7 cellular contexts compared by ENCODE assay signal in genomic region chr7:102415685-102416225, GRCh38. TPM values are rescaled to one million over a fixed set of nuclear protein-coding genes. Genes with fewer than 3 reads are reported as not detected.
DNase-seq lines count a peak whose midpoint lies in the region; ATAC-seq and TF ChIP-seq lines count a peak whose summit lies in the region.

No MANE protein-coding gene starts in this region.

- peak overlapping the region; percentile 94 to 95 for H3K27ac Mint-ChIP-seq in stimulated activated naive CD8-positive, alpha-beta T cell treated with anti-CD3 and anti-CD28 coated beads, Interleukin-15, amount 100 ng/mL, for 72 hours

- H3K4me3 Mint-ChIP-seq in stimulated activated naive CD8-positive, alpha-beta T cell treated with anti-CD3 and anti-CD28 coated beads, Interleukin-15, amount 100 ng/mL, for 72 hours, result peak overlapping the region; percentile 84 to 85

- H3K4me1 Mint-ChIP-seq in stimulated activated naive CD8-positive, alpha-beta T cell treated with anti-CD3 and anti-CD28 coated beads, Interleukin-15, amount 100 ng/mL, for 72 hours, result peaks cover 67% of the 10 kb centered on the region

- no peaks in the 10 kb centered on the region for H3K27me3 Mint-ChIP-seq in stimulated activated naive CD8-positive, alpha-beta T cell treated with anti-CD3 and anti-CD28 coated beads, Interleukin-15, amount 100 ng/mL, for 72 hours

- ATAC-seq in GM21825 (IDR thresholded peaks at IDR 0.05; ENCODE audit: unreplicated experiment), result peak; percentile 52
- peak; percentile 94 for ATAC-seq in stimulated activated naive CD8-positive, alpha-beta T cell treated with anti-CD3 and anti-CD28 coated beads, Interleukin-15, amount 100 ng/mL, for 72 hours

- no peaks in the 10 kb centered on the region for H3K9me3 Mint-ChIP-seq in stimulated activated naive CD8-positive, alpha-beta T cell treated with anti-CD3 and anti-CD28 coated beads, Interleukin-15, amount 100 ng/mL, for 72 hours

- H3K4me3 ChIP-seq in foreskin fibroblast (ENCODE audit: low read depth in 1 of 2, low read length in 2 of 2), result no peak overlapping the region

- intact Hi-C loops in cardiac septum (cut with DNase I), result no loop called here

- peak; percentile 76 for DNase-seq in activated CD4-positive, alpha-beta T cell treated with anti-CD3 and anti-CD28 coated beads for 48 hours
- peak; percentile 80 for DNase-seq in cardiac septum (ENCODE audit: low spot score)
- peak; percentile 60 to 87 for DNase-seq in stimulated activated naive CD8-positive, alpha-beta T cell treated with anti-CD3 and anti-CD28 coated beads, Interleukin-15, amount 100 ng/mL, for 72 hours
- DNase-seq in NCI-H146 treated with DMSO at 0.1 percent for 48 hours (lab: John Stamatoyannopoulos, UW; ENCODE audit: unreplicated experiment), result no peak
- DNase-seq in foreskin fibroblast, result no peak
- DNase-seq in Ammon's horn (ENCODE audit: low spot score), result no peak

- no peak for TF ChIP-seq CTCF in foreskin fibroblast (IDR thresholded peaks at IDR 0.05; ENCODE audit: low read depth, low read length)

RNA-seq across cellular contexts. Expression of gene ORAI2, which starts 17.6 kb away (rescaled TPM):
- total RNA-seq in cardiac septum, result 6.8 TPM

RNA-seq across cellular contexts. Expression of gene PRKRIP1, which starts 19.6 kb away (rescaled TPM):
- 15.4 TPM for total RNA-seq in cardiac septum

RNA-seq across cellular contexts. Expression of gene ALKBH4, which starts 48.9 kb away (rescaled TPM):
- total RNA-seq in cardiac septum, result 6.5 TPM

RNA-seq across cellular contexts. Expression of gene LRWD1, which starts 49.0 kb away (rescaled TPM):
- total RNA-seq in cardiac septum, result 9.9 TPM

RNA-seq across cellular contexts. Expression of gene SPDYE6, which starts 59.5 kb away (rescaled TPM):
- total RNA-seq in cardiac septum, result not detected

Comparison
In these comparisons a context has a peak if more than half of its experiments do, and no peak if none do; other contexts are left out.
1. DNase-seq: peak in activated CD4-positive, alpha-beta T cell treated with anti-CD3 and anti-CD28 coated beads for 48 hours (single experiment), cardiac septum (single experiment) and stimulated activated naive CD8-positive, alpha-beta T cell treated with anti-CD3 and anti-CD28 coated beads, Interleukin-15, amount 100 ng/mL, for 72 hours (2 of 2); none in NCI-H146 treated with DMSO at 0.1 percent for 48 hours (single experiment), foreskin fibroblast (0 of 2) and Ammon's horn (single experiment).